27 cellular contexts compared by ENCODE assay signal in the genomic region with DNA sequence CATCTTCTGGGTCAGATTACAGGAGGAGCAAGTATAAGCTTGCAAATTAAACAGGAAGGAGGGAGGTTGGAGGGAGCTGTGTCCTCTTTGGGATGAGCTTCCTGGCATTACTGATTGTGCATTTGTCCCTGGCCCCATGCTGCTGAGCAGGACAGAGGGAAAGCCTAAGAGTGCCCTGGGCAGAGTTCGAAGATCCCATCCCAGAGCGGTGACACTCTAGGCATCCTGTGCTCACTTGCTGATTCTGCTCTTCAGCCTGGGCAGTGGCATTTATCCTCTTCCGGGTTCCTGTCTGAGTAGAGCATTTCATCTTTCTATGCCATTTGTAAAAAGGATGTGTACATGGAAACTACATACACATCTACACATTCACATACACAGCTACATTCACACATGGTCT. TPM values are rescaled to one million over a fixed set of nuclear protein-coding genes. Genes with fewer than 3 reads are reported as not detected.
"Had no signal": no experiment of that assay in that cellular context is flagged by ENCODE, and none has a peak within 500 bp of the region (broad histone marks: within the 10 kb centered on the region; RNA-seq: fewer than 3 reads in every experiment).

No MANE protein-coding gene starts in this region.

- H3K4me1 Mint-ChIP-seq: activated CD4-positive, alpha-beta memory T cell treated with anti-CD3 and anti-CD28 coated beads, Interleukin-2, amount 10 ng/mL, durations not matched to agents 7 days and 5 days; activated CD4-positive, alpha-beta T cell treated with anti-CD3 and anti-CD28 coated beads for 36 hours; activated T-helper 17 cell treated with anti-CD3 and anti-CD28 coated beads, Interleukin-2, amount 50 U/mL, for 72 hours had no signal

- FAIRE-seq: astrocyte had no signal

- H3K27ac ChIP-seq: VCaP had no signal

- H3K27ac Mint-ChIP-seq: activated CD4-positive, alpha-beta memory T cell treated with anti-CD3 and anti-CD28 coated beads, Interleukin-2, amount 10 ng/mL, durations not matched to agents 7 days and 5 days; activated CD4-positive, alpha-beta T cell treated with anti-CD3 and anti-CD28 coated beads for 36 hours; activated naive CD4-positive, alpha-beta T cell treated with anti-CD3 and anti-CD28 coated beads for 36 hours; activated naive CD8-positive, alpha-beta T cell; activated T-helper 17 cell treated with anti-CD3 and anti-CD28 coated beads, Interleukin-2, amount 50 U/mL, for 72 hours; T-helper 17 cell had no signal

- ATAC-seq: activated CD4-positive, alpha-beta T cell treated with anti-CD3 and anti-CD28 coated beads for 36 hours; activated T-helper 17 cell treated with anti-CD3 and anti-CD28 coated beads, Interleukin-2, amount 50 U/mL, for 72 hours; T-helper 17 cell had no signal

- H3K9me3 Mint-ChIP-seq: activated CD4-positive, alpha-beta memory T cell treated with anti-CD3 and anti-CD28 coated beads, Interleukin-2, amount 10 ng/mL, durations not matched to agents 7 days and 5 days; activated naive CD4-positive, alpha-beta T cell treated with anti-CD3 and anti-CD28 coated beads for 36 hours had no signal

- DNase-seq: activated CD4-positive, alpha-beta memory T cell treated with anti-CD3 and anti-CD28 coated beads, Interleukin-2, amount 10 ng/mL, durations not matched to agents 7 days and 5 days; activated CD4-positive, alpha-beta T cell treated with anti-CD3 and anti-CD28 coated beads for 36 hours; activated CD4-positive, alpha-beta T cell treated with anti-CD3 and anti-CD28 coated beads, Interleukin-2, amount 50 U/mL, for 1 hour; activated gamma-delta T cell; activated naive CD4-positive, alpha-beta T cell treated with anti-CD3 and anti-CD28 coated beads for 36 hours; activated T-cell treated with anti-CD3 and anti-CD28 coated beads for 4 hours; activated T-cell treated with anti-CD3 and anti-CD28 coated beads, Interleukin-2, amount 50 U/mL, for 48 hours; amygdala; KG1; NCI-H1092; NCI-H1417; NCI-H1930; NCI-H2171 treated with DMSO at 0.1 percent for 48 hours; NCI-H226; NCI-H526 treated with DMSO at 0.1 percent for 48 hours; NCI-H82; SIG-M5; T-helper 17 cell; T1000 had no signal

- H3K36me3 Mint-ChIP-seq: brain had no signal

- H3K27me3 Mint-ChIP-seq: activated CD4-positive, alpha-beta memory T cell treated with anti-CD3 and anti-CD28 coated beads, Interleukin-2, amount 10 ng/mL, durations not matched to agents 7 days and 5 days had no signal

- H3K4me3 Mint-ChIP-seq: activated CD4-positive, alpha-beta memory T cell treated with anti-CD3 and anti-CD28 coated beads, Interleukin-2, amount 10 ng/mL, durations not matched to agents 7 days and 5 days; activated CD4-positive, alpha-beta T cell treated with anti-CD3 and anti-CD28 coated beads for 36 hours; activated naive CD4-positive, alpha-beta T cell treated with anti-CD3 and anti-CD28 coated beads for 36 hours; activated naive CD8-positive, alpha-beta T cell; activated T-helper 17 cell treated with anti-CD3 and anti-CD28 coated beads, Interleukin-2, amount 50 U/mL, for 72 hours; brain; T-helper 17 cell had no signal

RNA-seq across cellular contexts. Expression of gene SLC22A1, which starts 40.6 kb away (rescaled TPM):
- total RNA-seq: activated naive CD4-positive, alpha-beta T cell treated with anti-CD3 and anti-CD28 coated beads for 36 hours; cardiac septum; M059J; OCI-LY7 had no signal
